In the genomic region with DNA sequence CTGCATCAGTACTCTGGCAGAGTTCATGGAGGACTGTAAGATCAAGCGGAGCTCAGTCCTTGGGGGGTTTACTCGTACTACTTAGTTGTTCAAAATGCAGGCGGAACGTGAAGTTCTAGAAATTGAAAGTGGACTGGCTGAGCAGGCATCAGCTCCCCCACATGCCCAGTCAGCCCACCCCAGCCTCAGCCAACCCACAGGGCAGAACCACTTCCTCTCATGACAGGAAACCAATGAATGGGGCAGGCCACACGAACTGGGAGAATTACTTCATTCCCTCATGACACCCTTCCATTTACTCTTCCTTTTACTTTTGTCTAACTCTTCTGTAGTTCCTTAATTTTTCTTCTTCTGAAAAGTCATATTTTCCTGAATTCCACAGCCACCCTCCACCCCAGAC, we compare ENCODE assay signal across 8 cellular contexts.
A peak's percentile ranks its signal among the peaks of the same experiment; 100 is the strongest.
DNase-seq lines count a peak whose midpoint lies in the region; ATAC-seq, FAIRE-seq and TF ChIP-seq lines count a peak whose summit lies in the region.

No MANE protein-coding gene starts in this region.

- peak overlapping the region; percentile 82 to 93 (median 89) for H3K27ac Mint-ChIP-seq in CD14-positive monocyte

- H3K9me3 ChIP-seq in H1 (ENCODE audit: insufficient read depth in 2 of 2, low read depth in 1 of 2, low read length in 1 of 2) (no peaks in the 10 kb centered on the region), transverse colon (no peaks in the 10 kb centered on the region)

- H3K4me3 ChIP-seq in H1 (ENCODE audit: extremely low read depth in 1 of 4, insufficient read depth in 2 of 4, low read depth in 3 of 4, low read length in 4 of 4) (no peak overlapping the region), transverse colon (no peak overlapping the region)

- H3K14ac ChIP-seq in H1 (ENCODE audit: insufficient read length): no peak overlapping the region

- no peak overlapping the region for H2AFZ ChIP-seq in H1 (ENCODE audit: low read length)

- peak overlapping the region; percentile 64 to 82 for H3K4me3 Mint-ChIP-seq in CD14-positive monocyte

- no peaks in the 10 kb centered on the region for H3K27me3 ChIP-seq in H1 (replicated peaks in 1 of 4; ENCODE audit: control insufficient read depth in 3 of 4, extremely low read depth in 1 of 4, insufficient read depth in 3 of 4, low read length in 3 of 4)
- H3K27me3 ChIP-seq in transverse colon: peaks cover 6% of the 10 kb centered on the region

- no peak overlapping the region for H2BK15ac ChIP-seq in H1 (ENCODE audit: low read length)

- intact Hi-C loops in CD14-positive monocyte (cut with micrococcal nuclease) (loop anchor here in 1 of 2 donors (5.0 kb wide), 1 partner anchor 44 kb away; no protein-coding TSS in a partner anchor), transverse colon (cut with DNase I; ENCODE audit: low total_unique reads) (no loop called here)

- TF ChIP-seq POLR2A in H1 (IDR thresholded peaks at IDR 0.05; ENCODE audit: control extremely low read depth in 1 of 2, low read depth in 2 of 2, low read length in 2 of 2) (no peak), transverse colon (IDR thresholded peaks at IDR 0.05) (no peak)

- TF ChIP-seq CTCF in CD14-positive monocyte (IDR thresholded peaks at IDR 0.05) (no peak), H1 (IDR thresholded peaks at IDR 0.05; ENCODE audit: control extremely low read depth in 1 of 3, insufficient read depth in 1 of 3, low read depth in 1 of 3, low read length in 3 of 3) (no peak), transverse colon (IDR thresholded peaks at IDR 0.05) (no peak)

- H3K4ac ChIP-seq in H1 (replicated peaks; ENCODE audit: insufficient read length, low read depth, low read length): no peak overlapping the region

- no peak for TF ChIP-seq RAD21 in H1 (IDR thresholded peaks at IDR 0.05 in 1 of 2, conservative IDR thresholded peaks at IDR 0.05 in 1 of 2; ENCODE audit: low read depth in 2 of 2, low read length in 2 of 2)

- in situ Hi-C loops in KBM-7 (cut with MboI; ENCODE audit: low pct_unique_long_range_greater_than_20kb, low sequenced_read_pairs): no loop called here
- in situ Hi-C loops in transverse colon (cut with MboI; ENCODE audit: low pct_ligation_motif_present in 1 of 4, low pct_unique_long_range_greater_than_20kb in 1 of 4, low sequenced_read_pairs in 3 of 4): no loop called here

- H4K5ac ChIP-seq in H1 (ENCODE audit: insufficient read length, low read depth, low read length): no peak overlapping the region

- POLR2A ChIA-PET in H1 (lab: Charles Lee; ENCODE audit: partially characterized antibody): interaction anchor here (1.0 kb wide), 1 partner anchor 21 kb away, joined by 3 read pairs; no protein-coding TSS in a partner anchor

- no peaks in the 10 kb centered on the region for H3K79me1 ChIP-seq in H1 (ENCODE audit: low read depth, low read length)

- peaks cover 0 to 2% (median 0%) of the 10 kb centered on the region in 7 donors for H3K9me3 Mint-ChIP-seq in CD14-positive monocyte

- peak overlapping the region; percentile 21 for H3K56ac ChIP-seq in H1 (replicated peaks; ENCODE audit: insufficient read length, low read depth, low read length)

- H4K20me1 ChIP-seq in H1 (replicated peaks in 1 of 2; ENCODE audit: control insufficient read depth in 1 of 2, insufficient read depth in 2 of 2, low read length in 2 of 2): no peaks in the 10 kb centered on the region

- H4K91ac ChIP-seq in H1 (replicated peaks; ENCODE audit: insufficient read length, low read length): no peak overlapping the region

- ATAC-seq in GM19397 (IDR thresholded peaks at IDR 0.05; ENCODE audit: unreplicated experiment): peak; percentile 84
- ATAC-seq in HG02970 (IDR thresholded peaks at IDR 0.05; ENCODE audit: low FRiP score, unreplicated experiment): no peak

- no peak overlapping the region for H2BK20ac ChIP-seq in H1 (ENCODE audit: low read length)

- H3K36me3 ChIP-seq in H1 (ENCODE audit: control insufficient read depth in 2 of 4, insufficient read depth in 4 of 4, low read length in 3 of 4) (peaks cover 13 to 62% (median 36%) of the 10 kb centered on the region in 4 experiments), transverse colon (no peaks in the 10 kb centered on the region)

- H3K4me1 Mint-ChIP-seq in CD14-positive monocyte: peaks cover 46% of the 10 kb centered on the region

- H3K79me2 ChIP-seq in H1 (ENCODE audit: control insufficient read depth in 1 of 2, insufficient read depth in 2 of 2, low read length in 2 of 2): peaks cover 0 to 38% of the 10 kb centered on the region in 2 experiments; a peak in 2 of 4 replicates

- DNase-seq in CD14-positive monocyte (ENCODE audit: low spot score) (peak; percentile 80), KBM-7 (peak; percentile 87), H1 (ENCODE audit: low read depth in 1 of 2, low spot score in 2 of 2) (no peak), transverse colon (peak; percentile 21), NCI-H1092 (lab: John Stamatoyannopoulos, UW) (no peak), DMS153 (lab: John Stamatoyannopoulos, UW) (no peak)

- no peak overlapping the region for H4K8ac ChIP-seq in H1 (ENCODE audit: extremely low read depth, insufficient read depth, low read length)

- WGBS in H1 (ENCODE audit: extremely low coverage in 1 of 2, insufficient coverage in 1 of 2, insufficient read length in 1 of 2, insufficient replicate concordance in 2 of 2, low coverage in 1 of 2, low lambda C conversion rate in 2 of 2, missing lambda C conversion rate in 1 of 2), 2 experiments: 77% methylated on average over 5 of the region's 5 CpGs; no CpG with 5 or more reads in 1 of the 2 experiments
- WGBS in transverse colon (ENCODE audit: low coverage in 1 of 2), 2 donors: 46 to 50% methylated on average over 5 of the region's 5 CpGs

- no peak overlapping the region for H3K27ac ChIP-seq in H1 (ENCODE audit: low read depth, low read length)
- H3K27ac ChIP-seq in transverse colon: no peak overlapping the region

- H3K4me2 ChIP-seq in H1 (ENCODE audit: insufficient read depth in 1 of 2, low read depth in 2 of 2, low read length in 2 of 2): no peak overlapping the region

- no peak overlapping the region for H3K9ac ChIP-seq in H1 (replicated peaks in 1 of 4; ENCODE audit: extremely low read depth in 1 of 4, low read depth in 3 of 4, low read length in 3 of 4)

- H2BK12ac ChIP-seq in H1 (ENCODE audit: low read depth, low read length): 0 out of 2 replicates have a peak overlapping the region, but pooled peaks have one; percentile 5

- H3K23ac ChIP-seq in H1 (ENCODE audit: insufficient read length): no peak overlapping the region

- H3K23me2 ChIP-seq in H1 (ENCODE audit: low read depth, low read length): no peaks in the 10 kb centered on the region

- H3K36me3 Mint-ChIP-seq in CD14-positive monocyte: no peaks in the 10 kb centered on the region

- TF ChIP-seq EP300 in H1 (IDR thresholded peaks at IDR 0.05; ENCODE audit: borderline replicate concordance in 1 of 2, low read depth in 2 of 2, low read length in 2 of 2): no peak
- TF ChIP-seq EP300 in transverse colon (IDR thresholded peaks at IDR 0.05; ENCODE audit: low read depth): no peak

- CTCF ChIA-PET in H1 (lab: Charles Lee; ENCODE audit: partially characterized antibody): interaction anchor here (0.7 to 1.3 kb wide), 2 partner anchors 25 to 214 kb away, joined by 3 to 4 read pairs; no protein-coding TSS in a partner anchor

- H3K4me1 ChIP-seq in H1 (replicated peaks in 1 of 4; ENCODE audit: control insufficient read depth in 3 of 4, insufficient read depth in 4 of 4, low read length in 3 of 4): peaks cover 0 to 6% (median 2%) of the 10 kb centered on the region in 4 experiments; a peak in 2 of 7 replicates
- H3K4me1 ChIP-seq in transverse colon: no peaks in the 10 kb centered on the region

- H2AK5ac ChIP-seq in H1 (ENCODE audit: low read depth, low read length): no peak overlapping the region

- no peak for FAIRE-seq in H1 (lab: Jason Lieb, UNC)

- H3K18ac ChIP-seq in H1 (ENCODE audit: extremely low read depth, low read length): no peak overlapping the region

- H2BK5ac ChIP-seq in H1 (ENCODE audit: low read depth, low read length): no peak overlapping the region

- H3K27me3 Mint-ChIP-seq in CD14-positive monocyte (ENCODE audit: low read depth in 3 of 3): peaks cover 6 to 15% (median 7%) of the 10 kb centered on the region in 3 donors

- H2BK120ac ChIP-seq in H1 (replicated peaks; ENCODE audit: low read depth, low read length): no peak overlapping the region

TF ChIP-seq in H1, 55 proteins besides CTCF, POLR2A, EP300 and RAD21:
- no peak for TF ChIP-seq TAF1 (IDR thresholded peaks at IDR 0.05; ENCODE audit: low read depth, low read length)
- TF ChIP-seq EZH2 (IDR thresholded peaks at IDR 0.05; ENCODE audit: low read depth, low read length, severe bottlenecking): no peak
- TF ChIP-seq HDAC6 (IDR thresholded peaks at IDR 0.05; ENCODE audit: low read depth, low read length): no peak

Comparison
In these comparisons a context has a peak if more than half of its experiments do, and no peak if none do; other contexts are left out.
1. DNase-seq: peak in CD14-positive monocyte (single experiment), KBM-7 (single experiment) and transverse colon (single experiment); none in H1 (0 of 2), NCI-H1092 (single experiment) and DMS153 (single experiment).